12 cellular contexts compared by ENCODE assay signal in the genomic region with DNA sequence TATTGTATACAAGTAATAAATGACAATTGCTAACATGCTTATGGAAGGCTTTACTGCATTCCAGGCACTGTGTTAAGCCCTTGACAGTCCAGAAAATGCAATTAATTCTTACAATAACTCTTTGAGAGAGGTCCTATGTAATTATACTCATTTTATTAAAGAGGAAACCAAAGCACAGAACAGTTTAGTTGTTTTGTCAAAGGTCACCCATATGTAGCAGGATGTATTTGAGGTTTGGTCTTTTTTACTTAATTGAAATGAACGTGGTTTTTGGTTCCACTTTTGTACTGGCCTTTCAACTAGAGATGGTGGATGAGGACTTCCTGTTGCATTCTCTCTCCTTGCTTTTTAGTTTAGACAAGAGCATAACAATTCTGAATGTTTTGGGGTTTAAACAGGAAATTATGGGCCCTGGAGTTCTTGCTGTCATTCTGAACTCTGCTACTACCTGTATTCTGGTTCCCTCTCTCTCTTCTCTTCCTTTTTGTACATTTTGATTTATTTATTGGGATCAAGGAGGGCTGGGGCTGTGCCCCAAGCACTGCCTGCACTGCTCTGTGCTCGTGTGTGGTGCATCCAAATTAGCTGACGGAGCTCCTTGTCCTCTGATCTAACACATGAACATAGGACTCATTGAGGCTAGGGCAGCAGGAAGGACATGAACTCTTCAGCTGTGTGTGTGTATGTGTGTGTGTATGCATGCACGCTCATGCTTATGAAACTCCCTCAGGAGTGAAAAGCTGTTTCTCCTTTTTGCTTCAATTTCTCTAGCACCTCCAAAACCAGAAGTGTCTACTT. TPM values are rescaled to one million over a fixed set of nuclear protein-coding genes. Genes with fewer than 3 reads are reported as not detected.
A peak's percentile ranks its signal among the peaks of the same experiment; 100 is the strongest.
DNase-seq lines count a peak whose midpoint lies in the region; ATAC-seq and TF ChIP-seq lines count a peak whose summit lies in the region.
"Had no signal": no experiment of that assay in that cellular context is flagged by ENCODE, and none has a peak within 500 bp of the region (broad histone marks: within the 10 kb centered on the region; RNA-seq: fewer than 3 reads in every experiment).

No MANE protein-coding gene starts in this region.

- H3K4me3 Mint-ChIP-seq in activated CD4-positive, alpha-beta T cell treated with anti-CD3 and anti-CD28 coated beads for 36 hours, result no peak overlapping the region
- H3K4me3 Mint-ChIP-seq in nephron progenitor cell, result no peak overlapping the region

- CTCF ChIA-PET in activated CD4-positive, alpha-beta T cell treated with anti-CD3 and anti-CD28 coated beads for 36 hours (lab: Charles Lee), result interaction anchor here (0.9 to 2.5 kb wide), 3 partner anchors 16 to 32 kb away, joined by 3 to 11 read pairs (median 3); no protein-coding TSS in a partner anchor

- no peaks in the 10 kb centered on the region for H3K36me3 ChIP-seq in HAP-1 (replicated peaks)
- H3K36me3 ChIP-seq: cardiac muscle cell had no signal

- H3K27me3 Mint-ChIP-seq in activated CD4-positive, alpha-beta T cell treated with anti-CD3 and anti-CD28 coated beads for 36 hours, result peaks cover 3% of the 10 kb centered on the region
- peaks cover 20% of the 10 kb centered on the region for H3K27me3 Mint-ChIP-seq in nephron progenitor cell (ENCODE audit: low read depth, poor library complexity)

- H3K27me3 ChIP-seq in HAP-1 (ENCODE audit: low read depth), result peaks cover 78% of the 10 kb centered on the region
- H3K27me3 ChIP-seq: cardiac muscle cell had no signal

- POLR2A ChIA-PET in activated CD4-positive, alpha-beta T cell treated with anti-CD3 and anti-CD28 coated beads for 36 hours (lab: Charles Lee), result interaction anchor here (0.6 kb wide), 1 partner anchor 11 kb away, joined by 3 read pairs; no protein-coding TSS in a partner anchor

- in situ Hi-C loops in HAP-1 (cut with MboI; ENCODE audit: low sequenced_read_pairs), result no loop called here

- intact Hi-C loops in activated CD4-positive, alpha-beta T cell treated with anti-CD3 and anti-CD28 coated beads for 36 hours (cut with DNase I, micrococcal nuclease), result no loop called here

- peak overlapping the region; percentile 98 for H3K27ac Mint-ChIP-seq in activated CD4-positive, alpha-beta T cell treated with anti-CD3 and anti-CD28 coated beads for 36 hours
- peak overlapping the region; percentile 16 for H3K27ac Mint-ChIP-seq in nephron progenitor cell

- no peaks in the 10 kb centered on the region for H3K9me3 ChIP-seq in HAP-1
- H3K9me3 ChIP-seq: A549 had no signal

- H3K9me3 Mint-ChIP-seq in activated CD4-positive, alpha-beta T cell treated with anti-CD3 and anti-CD28 coated beads for 36 hours (ENCODE audit: low read depth), result peaks cover 2% of the 10 kb centered on the region
- H3K9me3 Mint-ChIP-seq in nephron progenitor cell, result no peaks in the 10 kb centered on the region

- peaks cover 60% of the 10 kb centered on the region for H3K4me1 Mint-ChIP-seq in activated CD4-positive, alpha-beta T cell treated with anti-CD3 and anti-CD28 coated beads for 36 hours
- H3K4me1 Mint-ChIP-seq in nephron progenitor cell, result no peaks in the 10 kb centered on the region

- H3K4me1 ChIP-seq in HAP-1, result peaks cover 13% of the 10 kb centered on the region

- no peak for TF ChIP-seq CTCF in nephron progenitor cell (IDR thresholded peaks at IDR 0.05)

- peak; percentile 9 for ATAC-seq in activated CD4-positive, alpha-beta T cell treated with anti-CD3 and anti-CD28 coated beads for 36 hours
- ATAC-seq: A549 had no signal

- no peak overlapping the region for H3K4me3 ChIP-seq in HAP-1
- H3K4me3 ChIP-seq: A549, cardiac muscle cell had no signal

- no peaks in the 10 kb centered on the region for H3K36me3 Mint-ChIP-seq in activated CD4-positive, alpha-beta T cell treated with anti-CD3 and anti-CD28 coated beads for 36 hours (ENCODE audit: low read depth)
- H3K36me3 Mint-ChIP-seq in nephron progenitor cell (ENCODE audit: low read depth), result no peaks in the 10 kb centered on the region

- DNase-seq in activated CD4-positive, alpha-beta T cell treated with anti-CD3 and anti-CD28 coated beads for 36 hours, result peak; percentile 22
- DNase-seq in activated CD4-positive, alpha-beta T cell treated with anti-CD3 and anti-CD28 coated beads for 4 hours, result no peak
- DNase-seq in HAP-1 (ENCODE audit: low spot score in 2 of 2), result peak; percentile 29 to 99
- DNase-seq in Kasumi-1 (lab: John Stamatoyannopoulos, UW), result peak; percentile 31 to 37
- DNase-seq in nephron progenitor cell, result no peak
- no peak for DNase-seq in GM19240 (ENCODE audit: insufficient read length, low spot score)
- no peak for DNase-seq in globus pallidus (ENCODE audit: low spot score)
- DNase-seq in kidney tubule cell (ENCODE audit: low spot score), result no peak
- DNase-seq: stimulated activated CD4-positive, alpha-beta T cell treated with anti-CD3 and anti-CD28 coated beads, Interleukin-1b, Interleukin-23, amount 100 ng/mL, for 48 hours; SW 1271 had no signal

RNA-seq across cellular contexts. Expression of gene SLC28A3, which starts 47.4 kb away (rescaled TPM):
- total RNA-seq in activated CD4-positive, alpha-beta T cell treated with anti-CD3 and anti-CD28 coated beads for 36 hours, result 1 to 10 TPM; 1.1 to 1.3 TPM

Comparison
In these comparisons a context has a peak if more than half of its experiments do, and no peak if none do; other contexts are left out.
1. DNase-seq: peak in activated CD4-positive, alpha-beta T cell treated with anti-CD3 and anti-CD28 coated beads for 36 hours (single experiment), HAP-1 (2 of 2) and Kasumi-1 (2 of 2); none in activated CD4-positive, alpha-beta T cell treated with anti-CD3 and anti-CD28 coated beads for 4 hours (0 of 2), nephron progenitor cell (single experiment), GM19240 (single experiment), globus pallidus (single experiment) and kidney tubule cell (single experiment).